15 cellular contexts compared by ENCODE assay signal in genomic region chr20:25276533-25277050, GRCh38. TPM values are rescaled to one million over a fixed set of nuclear protein-coding genes. Genes with fewer than 3 reads are reported as not detected.
DNase-seq lines count a peak whose midpoint lies in the region; ATAC-seq and TF ChIP-seq lines count a peak whose summit lies in the region.
"Had no signal": no experiment of that assay in that cellular context is flagged by ENCODE, and none has a peak within 500 bp of the region (broad histone marks: within the 10 kb centered on the region; RNA-seq: fewer than 3 reads in every experiment).

No MANE protein-coding gene starts in this region.

- TF ChIP-seq CTCF in body of pancreas (IDR thresholded peaks at IDR 0.05) (no peak), stomach (IDR thresholded peaks at IDR 0.05) (no peak)

- no peak for TF ChIP-seq POLR2A in body of pancreas (IDR thresholded peaks at IDR 0.05)
- TF ChIP-seq POLR2A in stomach (IDR thresholded peaks at IDR 0.05) = no peak

- H3K4me3 ChIP-seq in body of pancreas (no peak overlapping the region), stomach (no peak overlapping the region)
- H3K4me3 ChIP-seq: mucosa of descending colon had no signal

- no peaks in the 10 kb centered on the region for H3K9me3 ChIP-seq in body of pancreas
- no peaks in the 10 kb centered on the region for H3K9me3 ChIP-seq in stomach
- H3K9me3 ChIP-seq: mucosa of descending colon, neutrophil had no signal

- ATAC-seq in activated CD8-positive, alpha-beta memory T cell treated with anti-CD3 and anti-CD28 coated beads, Interleukin-2, amount 10 ng/mL, durations not matched to agents 7 days and 5 days = no peak
- ATAC-seq in body of pancreas = no peak
- no peak for ATAC-seq in left lobe of liver
- ATAC-seq: mucosa of descending colon had no signal

- H3K9me3 Mint-ChIP-seq in activated CD8-positive, alpha-beta memory T cell treated with anti-CD3 and anti-CD28 coated beads, Interleukin-2, amount 10 ng/mL, durations not matched to agents 7 days and 5 days (ENCODE audit: low read depth) = no peaks in the 10 kb centered on the region
- H3K9me3 Mint-ChIP-seq: activated naive CD4-positive, alpha-beta T cell treated with anti-CD3 and anti-CD28 coated beads for 36 hours had no signal

- no peaks in the 10 kb centered on the region for H3K36me3 Mint-ChIP-seq in activated CD8-positive, alpha-beta memory T cell treated with anti-CD3 and anti-CD28 coated beads, Interleukin-2, amount 10 ng/mL, durations not matched to agents 7 days and 5 days

- peaks cover 8% of the 10 kb centered on the region for H3K4me1 ChIP-seq in body of pancreas
- H3K4me1 ChIP-seq in stomach = peaks cover 0 to 10% (median 3%) of the 10 kb centered on the region in 4 donors

- intact Hi-C loops in body of pancreas (cut with DNase I) = no loop called here
- intact Hi-C loops in stomach (cut with DNase I; ENCODE audit: low total_unique reads) = no loop called here

- H3K36me3 ChIP-seq in body of pancreas (replicated peaks in 1 of 2; ENCODE audit: insufficient read depth in 1 of 2, low read depth in 2 of 2) (peaks cover 6 to 20% of the 10 kb centered on the region in 2 donors), stomach (peaks cover 59 to 100% (median 100%) of the 10 kb centered on the region in 4 donors)

- H3K4me3 Mint-ChIP-seq in activated CD8-positive, alpha-beta memory T cell treated with anti-CD3 and anti-CD28 coated beads, Interleukin-2, amount 10 ng/mL, durations not matched to agents 7 days and 5 days = no peak overlapping the region
- H3K4me3 Mint-ChIP-seq: activated naive CD4-positive, alpha-beta T cell treated with anti-CD3 and anti-CD28 coated beads for 36 hours had no signal

- peak; percentile 11 for DNase-seq in activated CD8-positive, alpha-beta memory T cell treated with anti-CD3 and anti-CD28 coated beads, Interleukin-2, amount 50 U/mL, for 4 hours
- no peak for DNase-seq in activated CD8-positive, alpha-beta memory T cell treated with anti-CD3 and anti-CD28 coated beads, Interleukin-2, amount 10 ng/mL, durations not matched to agents 7 days and 5 days
- DNase-seq in body of pancreas = peak; percentile 1 to 9 (median 6)
- DNase-seq in left lobe of liver (ENCODE audit: low spot score) = peak; percentile 35
- DNase-seq in stomach = peak; percentile 20
- DNase-seq in retina = no peak
- DNase-seq in NCI-H226 = no peak
- DNase-seq in cortex of kidney (lab: John Stamatoyannopoulos, UW) = no peak
- DNase-seq: activated naive CD4-positive, alpha-beta T cell treated with anti-CD3 and anti-CD28 coated beads for 36 hours; DMS153; IMR-90; NCI-H1694; T-helper 1 cell had no signal

- no peaks in the 10 kb centered on the region for H3K27me3 Mint-ChIP-seq in activated CD8-positive, alpha-beta memory T cell treated with anti-CD3 and anti-CD28 coated beads, Interleukin-2, amount 10 ng/mL, durations not matched to agents 7 days and 5 days

- no peaks in the 10 kb centered on the region for H3K4me1 Mint-ChIP-seq in activated CD8-positive, alpha-beta memory T cell treated with anti-CD3 and anti-CD28 coated beads, Interleukin-2, amount 10 ng/mL, durations not matched to agents 7 days and 5 days

- H3K27me3 ChIP-seq in body of pancreas (no peaks in the 10 kb centered on the region), stomach (no peaks in the 10 kb centered on the region)
- H3K27me3 ChIP-seq: neutrophil had no signal

- no peak for TF ChIP-seq EP300 in stomach (IDR thresholded peaks at IDR 0.05)

- WGBS in body of pancreas, 2 donors = 86 to 96% methylated on average over 20 to 24 of the region's 24 CpGs
- 85 to 96% (median 91%) methylated on average over 9 to 24 of the region's 24 CpGs for WGBS in stomach, 5 donors

- CTCF ChIA-PET in activated CD8-positive, alpha-beta memory T cell treated with anti-CD3 and anti-CD28 coated beads, Interleukin-2, amount 10 ng/mL, durations not matched to agents 7 days and 5 days (lab: Charles Lee) = no interaction called here

- no peak overlapping the region for H3K27ac Mint-ChIP-seq in activated CD8-positive, alpha-beta memory T cell treated with anti-CD3 and anti-CD28 coated beads, Interleukin-2, amount 10 ng/mL, durations not matched to agents 7 days and 5 days
- H3K27ac Mint-ChIP-seq: activated naive CD4-positive, alpha-beta T cell treated with anti-CD3 and anti-CD28 coated beads for 36 hours had no signal

- no peak overlapping the region for H3K27ac ChIP-seq in body of pancreas
- no peak overlapping the region for H3K27ac ChIP-seq in stomach
- H3K27ac ChIP-seq: neutrophil had no signal

RNA-seq across cellular contexts. Expression of gene PYGB, which starts 28.7 kb away (rescaled TPM):
- 10 to 100 TPM; 28.4 to 36.8 TPM for total RNA-seq in activated CD8-positive, alpha-beta memory T cell treated with anti-CD3 and anti-CD28 coated beads, Interleukin-2, amount 10 ng/mL, durations not matched to agents 7 days and 5 days
- total RNA-seq in body of pancreas = 10 to 100 TPM; 34.8 to 42.8 TPM
- 10.3 TPM for total RNA-seq in left lobe of liver
- 100 to 1,000 TPM in 2 of 5 donors, 10 to 100 TPM in 3; 34.4 to 116 (median 78.8) TPM for total RNA-seq in stomach
- polyA plus RNA-seq in stomach = 10 to 100 TPM; 23.1 to 34.0 (median 28.8) TPM

Comparison
In these comparisons a context has a peak if more than half of its experiments do, and no peak if none do; other contexts are left out.
1. DNase-seq: peak in activated CD8-positive, alpha-beta memory T cell treated with anti-CD3 and anti-CD28 coated beads, Interleukin-2, amount 50 U/mL, for 4 hours (single experiment), body of pancreas (4 of 4), left lobe of liver (single experiment) and stomach (single experiment); none in activated CD8-positive, alpha-beta memory T cell treated with anti-CD3 and anti-CD28 coated beads, Interleukin-2, amount 10 ng/mL, durations not matched to agents 7 days and 5 days (single experiment), retina (single experiment), NCI-H226 (single experiment) and cortex of kidney (single experiment).